11 cellular contexts compared by ENCODE assay signal in the genomic region with DNA sequence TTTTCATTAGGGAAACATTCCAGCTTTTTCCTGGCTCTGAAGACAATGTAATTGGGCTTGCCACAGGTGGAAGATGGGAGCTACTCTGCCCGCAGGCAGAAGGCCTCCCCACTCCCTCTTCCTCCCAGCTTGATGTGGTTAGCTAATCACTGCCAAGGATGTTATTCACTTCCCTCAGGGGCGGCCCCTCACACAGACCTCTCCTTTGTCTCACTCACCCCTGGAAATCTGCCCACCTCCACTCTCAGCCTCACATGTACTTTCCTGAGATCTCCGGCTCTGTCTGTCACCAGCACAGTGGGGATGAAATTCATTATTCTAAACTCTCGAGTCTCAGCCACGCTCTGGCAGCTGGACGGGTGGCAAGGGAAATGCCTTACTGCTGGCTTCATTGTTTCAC.
A peak's percentile ranks its signal among the peaks of the same experiment; 100 is the strongest.
DNase-seq lines count a peak whose midpoint lies in the region; ATAC-seq lines count a peak whose summit lies in the region.
"Had no signal": no experiment of that assay in that cellular context is flagged by ENCODE, and none has a peak within 500 bp of the region (broad histone marks: within the 10 kb centered on the region; RNA-seq: fewer than 3 reads in every experiment).

No MANE protein-coding gene starts in this region.

- H2AK5ac ChIP-seq in trophoblast cell (ENCODE audit: low read length), result no peak overlapping the region

- no peak overlapping the region for H4K8ac ChIP-seq in trophoblast cell (ENCODE audit: low read depth, low read length)

- no peak overlapping the region for H3K4ac ChIP-seq in trophoblast cell (ENCODE audit: low read depth, low read length)

- peak overlapping the region; percentile 79 for H3K4me2 ChIP-seq in BLaER1
- no peak overlapping the region for H3K4me2 ChIP-seq in trophoblast cell (ENCODE audit: low read length)

- H3K79me2 ChIP-seq in trophoblast cell (ENCODE audit: control insufficient read depth, insufficient read depth, low read length, poor library complexity), result no peaks in the 10 kb centered on the region

- no peaks in the 10 kb centered on the region for H4K20me1 ChIP-seq in BLaER1

- H4K12ac ChIP-seq in trophoblast cell (ENCODE audit: low read depth, low read length), result no peak overlapping the region

- H2AFZ ChIP-seq in trophoblast cell (ENCODE audit: insufficient read depth, low read length, poor library complexity), result no peak overlapping the region

- H3K79me1 ChIP-seq in trophoblast cell (ENCODE audit: low read length), result no peaks in the 10 kb centered on the region

- no peak overlapping the region for H3K14ac ChIP-seq in trophoblast cell (ENCODE audit: low read length)

- no peak overlapping the region for H2BK120ac ChIP-seq in trophoblast cell (ENCODE audit: insufficient read depth, low read length, poor library complexity)

- H2BK12ac ChIP-seq in trophoblast cell (ENCODE audit: low read length), result no peak overlapping the region

- no peak overlapping the region for H4K91ac ChIP-seq in trophoblast cell (ENCODE audit: low read depth, low read length)

- H3K9ac ChIP-seq in BLaER1, result no peak overlapping the region
- no peak overlapping the region for H3K9ac ChIP-seq in trophoblast cell (ENCODE audit: low read length)

- peak; percentile 95 for DNase-seq in HS-5 (ENCODE audit: low read depth)
- DNase-seq in astrocyte of the hippocampus (ENCODE audit: low read depth, low spot score), result peak; percentile 94
- DNase-seq in kidney tubule cell (ENCODE audit: low spot score), result peak; percentile 88
- no peak for DNase-seq in trophoblast cell
- no peak for DNase-seq in amniotic stem cell (lab: John Stamatoyannopoulos, UW)
- DNase-seq: activated CD4-positive, alpha-beta T cell treated with anti-CD3 and anti-CD28 coated beads, Interleukin-2, amount 50 U/mL, for 1 hour; caudate nucleus; right cardiac atrium had no signal

- no peak overlapping the region for H3K23ac ChIP-seq in trophoblast cell (ENCODE audit: low read length)

- no peak for ATAC-seq in GM18867 (IDR thresholded peaks at IDR 0.05; ENCODE audit: unreplicated experiment)
- no peak for ATAC-seq in GM18498 (IDR thresholded peaks at IDR 0.05; ENCODE audit: unreplicated experiment)

- H3K27ac ChIP-seq in BLaER1 (no peak overlapping the region), trophoblast cell (ENCODE audit: low read depth, low read length) (no peak overlapping the region)

- H3K4me3 ChIP-seq in BLaER1 (no peak overlapping the region), trophoblast cell (ENCODE audit: low read depth, low read length) (no peak overlapping the region)

- H3K9me3 ChIP-seq in BLaER1 (peaks cover 37% of the 10 kb centered on the region), trophoblast cell (ENCODE audit: insufficient read depth, low read depth, low read length) (no peaks in the 10 kb centered on the region)

- peaks cover 59% of the 10 kb centered on the region for H3K4me1 ChIP-seq in BLaER1
- no peaks in the 10 kb centered on the region for H3K4me1 ChIP-seq in trophoblast cell (ENCODE audit: control insufficient read depth in 1 of 2, insufficient read depth in 2 of 2, low read length in 2 of 2)

- H3K18ac ChIP-seq in trophoblast cell (ENCODE audit: low read length), result no peak overlapping the region

- no peaks in the 10 kb centered on the region; the same call in 1 of the 2 replicates for H3K36me3 ChIP-seq in BLaER1
- no peaks in the 10 kb centered on the region for H3K36me3 ChIP-seq in trophoblast cell (ENCODE audit: control insufficient read depth in 1 of 2, insufficient read depth in 2 of 2, low read length in 2 of 2)

- no CpG with 5 or more reads among the region's 6 CpGs for WGBS in trophoblast cell (ENCODE audit: extremely low coverage, insufficient coverage, insufficient read length)

- H3K27me3 ChIP-seq in BLaER1 (no peaks in the 10 kb centered on the region), trophoblast cell (ENCODE audit: insufficient read depth, low read length) (no peaks in the 10 kb centered on the region)

- H2BK5ac ChIP-seq in trophoblast cell (ENCODE audit: low read depth, low read length, poor library complexity), result no peak overlapping the region

Comparison
In these comparisons a context has a peak if more than half of its experiments do, and no peak if none do; other contexts are left out.
1. DNase-seq: peak in HS-5 (single experiment), astrocyte of the hippocampus (single experiment) and kidney tubule cell (single experiment); none in trophoblast cell (0 of 2) and amniotic stem cell (single experiment).